In the genomic region with DNA sequence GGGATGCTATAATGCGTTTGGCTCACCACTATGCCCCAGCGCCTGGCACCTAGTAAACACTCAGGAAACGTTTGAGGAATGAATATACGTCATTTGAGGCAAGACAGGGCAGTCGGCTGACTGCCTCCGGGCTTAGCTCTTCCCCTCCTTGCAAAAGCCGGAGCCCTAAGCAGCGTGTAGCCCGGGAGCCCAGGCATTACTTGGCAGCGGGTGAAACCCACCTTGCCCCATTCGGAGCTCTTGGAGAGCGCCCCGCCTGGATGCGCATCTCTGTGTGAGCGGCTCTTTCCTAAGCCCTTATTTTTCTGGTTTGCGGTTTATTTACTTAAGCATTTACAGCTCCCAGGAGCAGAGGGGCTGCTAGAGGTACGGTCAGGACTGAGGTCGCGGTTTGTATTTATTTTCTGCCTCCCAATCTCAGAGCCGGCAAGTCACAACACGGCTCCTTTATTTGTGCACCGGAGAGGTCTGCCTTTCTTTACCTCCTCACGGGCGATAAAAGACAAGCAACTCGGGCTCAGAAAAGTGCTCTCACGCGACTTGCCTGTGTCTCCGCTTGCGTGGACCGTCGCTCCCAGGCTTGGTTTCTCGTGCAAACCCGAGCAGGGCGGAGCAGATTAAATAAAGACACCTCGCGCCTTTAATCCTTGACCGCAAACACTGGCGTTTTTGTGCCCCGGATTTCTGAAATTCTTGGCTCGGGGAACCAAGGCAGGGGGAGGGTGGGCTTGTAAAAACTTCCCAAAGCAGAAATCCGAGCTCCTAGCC, we compare ENCODE assay signal across 8 cellular contexts. TPM values are rescaled to one million over a fixed set of nuclear protein-coding genes. Genes with fewer than 3 reads are reported as not detected.
DNase-seq lines count a peak whose midpoint lies in the region; ATAC-seq lines count a peak whose summit lies in the region.

No MANE protein-coding gene starts in this region.

- peak overlapping the region; percentile 86 for H3K27ac Mint-ChIP-seq in activated CD8-positive, alpha-beta memory T cell treated with anti-CD3 and anti-CD28 coated beads, Interleukin-2, amount 10 ng/mL, durations not matched to agents 7 days and 5 days

- H3K27ac ChIP-seq in BLaER1 = peak overlapping the region; percentile 66
- H3K27ac ChIP-seq in mesodermal cell (ENCODE audit: low read depth, low read length, severe bottlenecking) = peak overlapping the region; percentile 66

- H3K4me3 ChIP-seq in BLaER1 = peak overlapping the region; percentile 84
- H3K4me3 ChIP-seq in endocrine pancreas (ENCODE audit: control insufficient read depth, insufficient read depth, low read length) = peak overlapping the region; percentile 88
- H3K4me3 ChIP-seq in mesodermal cell (ENCODE audit: extremely low read depth, insufficient read depth, low read length, poor library complexity, severe bottlenecking) = peak overlapping the region; percentile 71

- peak overlapping the region; percentile 97 for H3K4me2 ChIP-seq in BLaER1

- no peaks in the 10 kb centered on the region for H4K20me1 ChIP-seq in BLaER1

- 0 to 1% methylated on average over 30 to 32 of the region's 41 CpGs for WGBS in mesodermal cell (ENCODE audit: insufficient coverage in 2 of 2), 2 experiments

- no peaks in the 10 kb centered on the region for H3K36me3 ChIP-seq in BLaER1
- no peaks in the 10 kb centered on the region for H3K36me3 ChIP-seq in endocrine pancreas (ENCODE audit: control insufficient read depth, insufficient read depth, low read length)
- H3K36me3 ChIP-seq in mesodermal cell (ENCODE audit: control insufficient read depth, insufficient read depth, low read length) = no peaks in the 10 kb centered on the region

- peak; percentile 11 for ATAC-seq in activated CD8-positive, alpha-beta memory T cell treated with anti-CD3 and anti-CD28 coated beads, Interleukin-2, amount 10 ng/mL, durations not matched to agents 7 days and 5 days

- peak overlapping the region; percentile 92 for H3K4me3 Mint-ChIP-seq in activated CD8-positive, alpha-beta memory T cell treated with anti-CD3 and anti-CD28 coated beads, Interleukin-2, amount 10 ng/mL, durations not matched to agents 7 days and 5 days

- H3K9me3 Mint-ChIP-seq in activated CD8-positive, alpha-beta memory T cell treated with anti-CD3 and anti-CD28 coated beads, Interleukin-2, amount 10 ng/mL, durations not matched to agents 7 days and 5 days (ENCODE audit: low read depth) = no peaks in the 10 kb centered on the region

- H3K4me1 Mint-ChIP-seq in activated CD8-positive, alpha-beta memory T cell treated with anti-CD3 and anti-CD28 coated beads, Interleukin-2, amount 10 ng/mL, durations not matched to agents 7 days and 5 days = peaks cover 37% of the 10 kb centered on the region

- H3K27me3 Mint-ChIP-seq in activated CD8-positive, alpha-beta memory T cell treated with anti-CD3 and anti-CD28 coated beads, Interleukin-2, amount 10 ng/mL, durations not matched to agents 7 days and 5 days = peaks cover 9% of the 10 kb centered on the region

- H3K4me1 ChIP-seq in BLaER1 (peaks cover 35% of the 10 kb centered on the region), endocrine pancreas (ENCODE audit: control insufficient read depth, insufficient read depth, low read length) (no peaks in the 10 kb centered on the region), mesodermal cell (ENCODE audit: control insufficient read depth, insufficient read depth, low read length, poor library complexity, severe bottlenecking) (no peaks in the 10 kb centered on the region)

- peaks cover 24% of the 10 kb centered on the region for H3K36me3 Mint-ChIP-seq in activated CD8-positive, alpha-beta memory T cell treated with anti-CD3 and anti-CD28 coated beads, Interleukin-2, amount 10 ng/mL, durations not matched to agents 7 days and 5 days

- peak; percentile 82 for DNase-seq in H4 (ENCODE audit: low spot score)
- peak; percentile 51 for DNase-seq in NCI-H524 treated with DMSO at 0.1 percent for 48 hours (lab: John Stamatoyannopoulos, UW)
- peak; percentile 69 for DNase-seq in activated CD8-positive, alpha-beta memory T cell treated with anti-CD3 and anti-CD28 coated beads, Interleukin-2, amount 10 ng/mL, durations not matched to agents 7 days and 5 days
- peak; percentile 37 for DNase-seq in stimulated activated naive CD4-positive, alpha-beta T cell treated with Interleukin-2 at 50 U/mL for 16 hours (lab: John Stamatoyannopoulos, UW)
- no peak for DNase-seq in NCI-H1092 (lab: John Stamatoyannopoulos, UW)

- CTCF ChIA-PET in activated CD8-positive, alpha-beta memory T cell treated with anti-CD3 and anti-CD28 coated beads, Interleukin-2, amount 10 ng/mL, durations not matched to agents 7 days and 5 days (lab: Charles Lee) = interaction anchor here (0.6 to 5.3 kb wide), 12 partner anchors 11 to 142 kb away, joined by 3 to 44 read pairs (median 6); a partner anchor contains a TSS

- H3K9ac ChIP-seq in BLaER1 (peak overlapping the region; percentile 80), endocrine pancreas (ENCODE audit: control insufficient read depth, insufficient read depth, low read length) (peak overlapping the region; percentile 96)

- H3K9me3 ChIP-seq in BLaER1 (no peaks in the 10 kb centered on the region), endocrine pancreas (ENCODE audit: control insufficient read depth, low read length) (no peaks in the 10 kb centered on the region), mesodermal cell (ENCODE audit: control insufficient read depth, low read length) (no peaks in the 10 kb centered on the region)

- H3K27me3 ChIP-seq in BLaER1 (no peaks in the 10 kb centered on the region), endocrine pancreas (ENCODE audit: control insufficient read depth, insufficient read depth, low read length) (no peaks in the 10 kb centered on the region)

RNA-seq across cellular contexts. Expression of a gene that starts 0.7 kb away (rescaled TPM):
- 4.6 and 5.8 TPM in 2 replicates for total RNA-seq in H4 (2014; rRNA removed; shearing (Covaris generic))
- total RNA-seq in activated CD8-positive, alpha-beta memory T cell treated with anti-CD3 and anti-CD28 coated beads, Interleukin-2, amount 10 ng/mL, durations not matched to agents 7 days and 5 days = 100 to 1,000 TPM; 109 to 116 TPM
- polyA plus RNA-seq in mesodermal cell (2013, experiment 1 of 2) = 11.0 TPM
- 8.9 TPM for polyA plus RNA-seq in mesodermal cell (2013, experiment 2 of 2)

RNA-seq across cellular contexts. Expression of a gene that starts 25.4 kb away (rescaled TPM):
- total RNA-seq in H4 (2014; rRNA removed; shearing (Covaris generic)) = 39.7 and 45.4 TPM in 2 replicates
- total RNA-seq in activated CD8-positive, alpha-beta memory T cell treated with anti-CD3 and anti-CD28 coated beads, Interleukin-2, amount 10 ng/mL, durations not matched to agents 7 days and 5 days = 10 to 100 TPM in 1 of 2 experiments, 1 to 10 TPM in 1; 9.1 to 12.7 TPM
- 12.9 TPM for polyA plus RNA-seq in mesodermal cell (2013, experiment 1 of 2)
- polyA plus RNA-seq in mesodermal cell (2013, experiment 2 of 2) = 11.5 TPM

Comparison
In these comparisons a context has a peak if more than half of its experiments do, and no peak if none do; other contexts are left out.
1. RNA of a gene that starts 0.7 kb away (total RNA-seq): 109 to 116 TPM in activated CD8-positive, alpha-beta memory T cell treated with anti-CD3 and anti-CD28 coated beads, Interleukin-2, amount 10 ng/mL, durations not matched to agents 7 days and 5 days; 4.6 to 5.8 TPM in H4; every median in the first group is over 10 times any median in the second.
2. Peak in every context shown above with its lines, with median percentiles within 50 percentile points of each other: H3K4me3 ChIP-seq.